6 cellular contexts compared by ENCODE assay signal in the genomic region with DNA sequence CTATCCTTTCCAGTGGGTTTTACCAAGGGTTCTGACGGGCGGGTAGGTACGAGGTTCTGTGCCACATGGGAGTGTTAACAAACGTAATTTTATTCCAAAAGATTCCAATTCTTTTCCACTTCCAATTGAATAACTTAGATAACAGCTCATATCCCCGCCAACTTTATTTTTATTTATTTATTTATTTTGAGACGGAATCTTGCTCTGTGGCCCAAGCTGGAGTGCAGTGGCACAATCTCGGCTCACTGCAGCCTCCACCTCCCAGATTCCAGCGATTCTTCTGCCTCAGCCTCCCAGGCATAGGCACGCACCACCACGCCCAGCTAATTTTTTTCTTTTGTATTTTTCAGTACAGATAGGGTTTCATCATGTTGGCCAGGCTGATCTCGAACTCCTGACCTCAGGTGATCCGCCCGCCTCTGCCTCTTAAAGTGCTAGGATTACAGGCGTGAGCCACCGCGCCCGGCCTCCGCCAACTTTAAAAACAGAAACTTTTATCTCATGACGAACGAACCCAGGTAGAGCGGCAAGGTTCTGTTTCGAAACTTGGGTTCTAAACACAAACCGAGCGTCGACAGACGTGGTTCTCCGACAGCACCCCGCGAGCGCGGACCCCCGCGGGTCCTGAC. TPM values are rescaled to one million over a fixed set of nuclear protein-coding genes. Genes with fewer than 3 reads are reported as not detected.
DNase-seq lines count a peak whose midpoint lies in the region; ATAC-seq lines count a peak whose summit lies in the region.

No MANE protein-coding gene starts in this region.

- peak overlapping the region; percentile 97 for H3K18ac ChIP-seq in mesendoderm (ENCODE audit: low read length)

- peak overlapping the region; percentile 99 for H4K8ac ChIP-seq in mesendoderm (ENCODE audit: low read depth, low read length)

- peaks cover 4% of the 10 kb centered on the region for H3K79me1 ChIP-seq in mesendoderm (ENCODE audit: low read length)

- no peak overlapping the region for H4K5ac ChIP-seq in mesendoderm (ENCODE audit: low read length)

- peak overlapping the region; percentile 91 for H3K4me3 Mint-ChIP-seq in activated naive CD4-positive, alpha-beta T cell treated with anti-CD3 and anti-CD28 coated beads, Interleukin-2, amount 50 U/mL, for 24 hours

- peak overlapping the region; percentile 90 for H3K27ac Mint-ChIP-seq in activated naive CD4-positive, alpha-beta T cell treated with anti-CD3 and anti-CD28 coated beads, Interleukin-2, amount 50 U/mL, for 24 hours

- no peak for DNase-seq in activated CD4-positive, CD25-positive, alpha-beta regulatory T cell (lab: John Stamatoyannopoulos, UW)
- peak; percentile 48 for DNase-seq in mesendoderm
- no peak for DNase-seq in NCI-H345 treated with DMSO at 0.1 percent for 48 hours (lab: John Stamatoyannopoulos, UW; ENCODE audit: unreplicated experiment)
- DNase-seq in SKM-1 (lab: John Stamatoyannopoulos, UW; ENCODE audit: unreplicated experiment), result no peak

- H3K36me3 Mint-ChIP-seq in activated naive CD4-positive, alpha-beta T cell treated with anti-CD3 and anti-CD28 coated beads, Interleukin-2, amount 50 U/mL, for 24 hours, result peaks cover 5% of the 10 kb centered on the region

- H3K23ac ChIP-seq in mesendoderm (ENCODE audit: low read length), result no peak overlapping the region

- H3K79me2 ChIP-seq in mesendoderm (ENCODE audit: control insufficient read depth, insufficient read depth, low read length), result peaks cover 8% of the 10 kb centered on the region

- peak; percentile 44 for ATAC-seq in activated CD4-positive, CD25-positive, alpha-beta regulatory T cell treated with anti-CD3 and anti-CD28 coated beads, Interleukin-2, amount 50 U/mL, for 24 hours

- H3K27me3 Mint-ChIP-seq in activated naive CD4-positive, alpha-beta T cell treated with anti-CD3 and anti-CD28 coated beads, Interleukin-2, amount 50 U/mL, for 24 hours, result no peaks in the 10 kb centered on the region

- H3K4ac ChIP-seq in mesendoderm (ENCODE audit: low read depth, low read length), result peak overlapping the region; percentile 92

- H3K4me3 ChIP-seq in mesendoderm (ENCODE audit: low read length), result peak overlapping the region; percentile 16

- H3K27me3 ChIP-seq in mesendoderm (ENCODE audit: insufficient read depth, low read length, poor library complexity), result no peaks in the 10 kb centered on the region

- peaks cover 10% of the 10 kb centered on the region for H3K4me1 Mint-ChIP-seq in activated naive CD4-positive, alpha-beta T cell treated with anti-CD3 and anti-CD28 coated beads, Interleukin-2, amount 50 U/mL, for 24 hours

- no CpG with 5 or more reads among the region's 33 CpGs for WGBS in mesendoderm (ENCODE audit: extremely low coverage, insufficient coverage, low lambda C conversion rate)

- H3K4me1 ChIP-seq in mesendoderm (ENCODE audit: control insufficient read depth, low read depth, low read length), result no peaks in the 10 kb centered on the region

- H3K36me3 ChIP-seq in mesendoderm (ENCODE audit: control insufficient read depth, insufficient read depth, low read length), result peaks cover 9% of the 10 kb centered on the region

- peak overlapping the region; percentile 78 for H3K56ac ChIP-seq in mesendoderm (ENCODE audit: low read length)

- no peak overlapping the region for H2BK15ac ChIP-seq in mesendoderm (replicated peaks; ENCODE audit: low read depth)

- peak overlapping the region; percentile 65 for H3K9ac ChIP-seq in mesendoderm (ENCODE audit: low read length)

- H3K4me2 ChIP-seq in mesendoderm (ENCODE audit: low read length), result peak overlapping the region; percentile 46

- peak overlapping the region; percentile 94 for H3K27ac ChIP-seq in mesendoderm (ENCODE audit: low read depth, low read length)

- H2BK120ac ChIP-seq in mesendoderm (ENCODE audit: low read depth, low read length), result no peak overlapping the region

- no peak overlapping the region for H2BK5ac ChIP-seq in mesendoderm (ENCODE audit: low read length)

- no peaks in the 10 kb centered on the region for H3K9me3 Mint-ChIP-seq in activated naive CD4-positive, alpha-beta T cell treated with anti-CD3 and anti-CD28 coated beads, Interleukin-2, amount 50 U/mL, for 24 hours

- no peak overlapping the region for H2AK5ac ChIP-seq in mesendoderm (ENCODE audit: low read length)

RNA-seq across cellular contexts. Expression of a gene that starts 0.6 kb away (rescaled TPM):
- polyA plus RNA-seq in mesendoderm (2013, experiment 1 of 2), result 32.2 TPM
- 31.2 TPM for polyA plus RNA-seq in mesendoderm (2013, experiment 2 of 2)

RNA-seq across cellular contexts. Expression of a gene that starts 14.5 kb away (rescaled TPM):
- 0.13 TPM for polyA plus RNA-seq in mesendoderm (2013, experiment 1 of 2)
- polyA plus RNA-seq in mesendoderm (2013, experiment 2 of 2), result 0.06 TPM

RNA-seq across cellular contexts. Expression of a gene that starts 17.2 kb away (rescaled TPM):
- 318 TPM for polyA plus RNA-seq in mesendoderm (2013, experiment 1 of 2)
- polyA plus RNA-seq in mesendoderm (2013, experiment 2 of 2), result 318 TPM

RNA-seq across cellular contexts. Expression of a gene that starts 27.4 kb away (rescaled TPM):
- 11.7 TPM for polyA plus RNA-seq in mesendoderm (2013, experiment 1 of 2)
- 12.2 TPM for polyA plus RNA-seq in mesendoderm (2013, experiment 2 of 2)

RNA-seq across cellular contexts. Expression of a gene that starts 36.1 kb away (rescaled TPM):
- 32.9 TPM for polyA plus RNA-seq in mesendoderm (2013, experiment 1 of 2)
- 32.1 TPM for polyA plus RNA-seq in mesendoderm (2013, experiment 2 of 2)
